In genomic region chr4:47686294-47686872, GRCh38 we compare ENCODE assay signal across 8 cellular contexts.
DNase-seq lines count a peak whose midpoint lies in the region; ATAC-seq and TF ChIP-seq lines count a peak whose summit lies in the region.

No MANE protein-coding gene starts in this region.

- H3K9ac ChIP-seq in fibroblast of lung (ENCODE audit: insufficient read depth, low read length), result no peak overlapping the region

- no peak overlapping the region for H3K4me3 ChIP-seq in fibroblast of lung (replicated peaks in 1 of 4; ENCODE audit: control extremely low read depth in 1 of 4, insufficient read depth in 1 of 4, low read depth in 3 of 4, low read length in 4 of 4)

- no peaks in the 10 kb centered on the region for H3K79me2 ChIP-seq in fibroblast of lung (ENCODE audit: control insufficient read depth, insufficient read depth, low read length)

- peak; percentile 2 to 40 for DNase-seq in NCI-H524 (lab: John Stamatoyannopoulos, UW)
- no peak for DNase-seq in NCI-H524 treated with DMSO at 0.1 percent for 48 hours (lab: John Stamatoyannopoulos, UW)
- DNase-seq in NOMO-1 (lab: John Stamatoyannopoulos, UW; ENCODE audit: unreplicated experiment in 2 of 2), result peak; percentile 42 to 57
- peak; percentile 55 for DNase-seq in activated CD8-positive, alpha-beta memory T cell treated with anti-CD3 and anti-CD28 coated beads, Interleukin-2, amount 50 U/mL, for 4 hours
- DNase-seq in fibroblast of lung (ENCODE audit: low read depth in 2 of 2), result peak; percentile 15 to 55
- DNase-seq in pons (ENCODE audit: low spot score), result peak; percentile 25

- H3K27me3 ChIP-seq in fibroblast of lung (ENCODE audit: control insufficient read depth, insufficient read depth, low read length), result no peaks in the 10 kb centered on the region

- TF ChIP-seq CTCF in fibroblast of lung (conservative IDR thresholded peaks at IDR 0.05 in 1 of 2, IDR thresholded peaks at IDR 0.05 in 1 of 2; ENCODE audit: low read depth in 1 of 2, low read length in 2 of 2), result peak; percentile 74

- no peaks in the 10 kb centered on the region for H4K20me1 ChIP-seq in fibroblast of lung (ENCODE audit: control insufficient read depth, extremely low read depth, insufficient read depth, low read length)

- H3K4me1 ChIP-seq in fibroblast of lung (ENCODE audit: control insufficient read depth, extremely low read depth, insufficient read depth, low read length), result no peaks in the 10 kb centered on the region

- H3K36me3 ChIP-seq in fibroblast of lung (ENCODE audit: control insufficient read depth, insufficient read depth, low read length), result no peaks in the 10 kb centered on the region

- ATAC-seq in HG02885 (IDR thresholded peaks at IDR 0.05; ENCODE audit: poor library complexity, unreplicated experiment) (peak; percentile 88), GM19035 (IDR thresholded peaks at IDR 0.05; ENCODE audit: unreplicated experiment) (no peak)

- no peak overlapping the region for H3K27ac ChIP-seq in fibroblast of lung (ENCODE audit: insufficient read depth, low read length)

- H3K4me2 ChIP-seq in fibroblast of lung (ENCODE audit: extremely low read depth, insufficient read depth, low read length), result no peak overlapping the region

- H2AFZ ChIP-seq in fibroblast of lung (ENCODE audit: low read length), result no peak overlapping the region

- H3K9me3 ChIP-seq in fibroblast of lung (ENCODE audit: control insufficient read depth, insufficient read depth, low read depth, low read length), result no peaks in the 10 kb centered on the region
